Comparison of ENCODE assay signal across 24 cellular contexts in genomic region chr1:172938676-172939075, GRCh38.
DNase-seq lines count a peak whose midpoint lies in the region; ATAC-seq and TF ChIP-seq lines count a peak whose summit lies in the region.
"Had no signal": no experiment of that assay in that cellular context is flagged by ENCODE, and none has a peak within 500 bp of the region (broad histone marks: within the 10 kb centered on the region; RNA-seq: fewer than 3 reads in every experiment).

No MANE protein-coding gene starts in this region.

- no peak overlapping the region for H2BK15ac ChIP-seq in IMR-90 (ENCODE audit: low read depth, low read length)

- H3K9me1 ChIP-seq in IMR-90 (ENCODE audit: insufficient read depth, low read length) = peaks cover 15% of the 10 kb centered on the region

- peak overlapping the region; percentile 92 to 97; a peak in 2 of 4 replicates for H4K8ac ChIP-seq in IMR-90 (ENCODE audit: low read depth in 2 of 2, low read length in 2 of 2)

- H3K9ac ChIP-seq in IMR-90 (ENCODE audit: low read depth, low read length) = no peak overlapping the region
- H3K9ac ChIP-seq in mammary epithelial cell (ENCODE audit: insufficient read depth, low read length) = no peak overlapping the region

- H3K9me3 ChIP-seq in IMR-90 (ENCODE audit: control insufficient read depth, insufficient read depth, low read length) (no peaks in the 10 kb centered on the region), mammary epithelial cell (replicated peaks; ENCODE audit: insufficient read depth, low read length) (no peaks in the 10 kb centered on the region)
- H3K9me3 ChIP-seq: lower lobe of right lung, pancreas, Peyer's patch, right lobe of liver had no signal

- 0 out of 2 replicates have a peak overlapping the region, but pooled peaks have one; percentile 17 for H3K14ac ChIP-seq in IMR-90 (replicated peaks; ENCODE audit: low read depth, low read length)

- TF ChIP-seq POLR2A in IMR-90 (IDR thresholded peaks at IDR 0.05; ENCODE audit: low read depth, low read length) = no peak

- H3K79me1 ChIP-seq in IMR-90 (ENCODE audit: low read depth in 1 of 2, low read length in 2 of 2) = peaks cover 0 to 25% of the 10 kb centered on the region in 2 experiments; a peak in 2 of 4 replicates

- in situ Hi-C loops in IMR-90 (cut with MboI; ENCODE audit: low sequenced_read_pairs) = no loop called here
- in situ Hi-C loops in mammary epithelial cell (cut with MboI; ENCODE audit: low sequenced_read_pairs in 2 of 2) = no loop called here

- H4K5ac ChIP-seq in IMR-90 (ENCODE audit: low read depth, low read length) = no peak overlapping the region

- intact Hi-C loops in IMR-90 (cut with micrococcal nuclease) = no loop called here
- intact Hi-C loops in mammary epithelial cell (cut with micrococcal nuclease) = no loop called here

- H2BK20ac ChIP-seq in IMR-90 (ENCODE audit: low read depth, low read length) = peak overlapping the region; percentile 98; the same call in 1 of the 2 replicates

- DNase-seq in AG08395 (ENCODE audit: low spot score) (peak; percentile 41), IMR-90 (peak; percentile 75), mammary epithelial cell (peak; percentile 52), fibroblast of villous mesenchyme (ENCODE audit: low read depth) (peak; percentile 89), kidney glomerular epithelial cell (lab: John Stamatoyannopoulos, UW) (no peak), T-helper 9 cell (no peak)
- DNase-seq: activated CD4-positive, alpha-beta T cell treated with anti-CD3 and anti-CD28 coated beads, Interleukin-2, amount 50 U/mL, for 4 hours; activated CD8-positive, alpha-beta memory T cell treated with anti-CD3 and anti-CD28 coated beads, Interleukin-2, amount 50 U/mL, for 48 hours; activated effector memory CD4-positive, alpha-beta T cell treated with Interleukin-2 at 50 U/mL for 16 hours; activated naive CD8-positive, alpha-beta T cell treated with anti-CD3 and anti-CD28 coated beads, Interleukin-2, amount 50 U/mL, for 24 hours; caudate nucleus; GOT3; lower lobe of right lung; NCI-H1048; NCI-H2081 treated with DMSO at 0.1 percent for 48 hours; NCI-H446; pancreas; Peyer's patch; right lobe of liver; T-helper 2 cell had no signal

- H4K91ac ChIP-seq in IMR-90 (ENCODE audit: insufficient read depth, low read depth, low read length) = no peak overlapping the region

- POLR2A ChIA-PET in IMR-90 (lab: Charles Lee; ENCODE audit: unreplicated experiment) = no interaction called here

- peak overlapping the region; percentile 45 for H3K18ac ChIP-seq in IMR-90 (ENCODE audit: low read depth, low read length)

- H3K4me3 ChIP-seq in IMR-90 (ENCODE audit: insufficient read depth, low read depth, low read length) (no peak overlapping the region), mammary epithelial cell (replicated peaks in 1 of 3; ENCODE audit: insufficient read depth in 1 of 3, low read depth in 2 of 3, low read length in 3 of 3) (no peak overlapping the region), fibroblast of villous mesenchyme (ENCODE audit: low read depth, low read length) (no peak overlapping the region)
- H3K4me3 ChIP-seq: A549, lower lobe of right lung, pancreas, Peyer's patch, right lobe of liver had no signal

- TF ChIP-seq CTCF in IMR-90 (conservative IDR thresholded peaks at IDR 0.05; ENCODE audit: low read depth, low read length) = no peak
- no peak for TF ChIP-seq CTCF in mammary epithelial cell (conservative IDR thresholded peaks at IDR 0.05 in 1 of 2, IDR thresholded peaks at IDR 0.05 in 1 of 2; ENCODE audit: extremely low read depth in 1 of 2, insufficient read depth in 1 of 2, low read depth in 1 of 2, low read length in 2 of 2)
- TF ChIP-seq CTCF in fibroblast of villous mesenchyme (IDR thresholded peaks at IDR 0.05; ENCODE audit: insufficient read depth, low read depth, low read length) = no peak

- H3K4me1 ChIP-seq in IMR-90 (ENCODE audit: control insufficient read depth, insufficient read depth, low read length) (peaks cover 21% of the 10 kb centered on the region), mammary epithelial cell (ENCODE audit: insufficient read depth, low read length) (peaks cover 12% of the 10 kb centered on the region)
- H3K4me1 ChIP-seq: right lobe of liver had no signal

- 0 out of 2 replicates have a peak overlapping the region, but pooled peaks have one; percentile 40 for H3K56ac ChIP-seq in IMR-90 (ENCODE audit: extremely low read depth, insufficient read depth, low read length)

- no peak overlapping the region for H3K4me2 ChIP-seq in IMR-90 (ENCODE audit: low read depth, low read length)
- no peak overlapping the region for H3K4me2 ChIP-seq in mammary epithelial cell (ENCODE audit: insufficient read depth, low read depth, low read length)
- H3K4me2 ChIP-seq: A549 had no signal

- H3K27ac ChIP-seq in IMR-90 (ENCODE audit: insufficient read depth, low read length) (no peak overlapping the region), mammary epithelial cell (ENCODE audit: insufficient read depth, low read depth, low read length) (no peak overlapping the region)
- H3K27ac ChIP-seq: epithelial cell of prostate, lower lobe of right lung, pancreas, Peyer's patch, right lobe of liver had no signal

- no peaks in the 10 kb centered on the region for H3K79me2 ChIP-seq in mammary epithelial cell (ENCODE audit: insufficient read depth, low read length)

- H3K23ac ChIP-seq in IMR-90 (ENCODE audit: low read depth, low read length) = no peak overlapping the region; the same call in 1 of the 2 replicates

- peak overlapping the region; percentile 94 for H2BK5ac ChIP-seq in IMR-90 (ENCODE audit: low read depth, low read length, poor library complexity, severe bottlenecking)

- no peaks in the 10 kb centered on the region for H4K20me1 ChIP-seq in IMR-90 (ENCODE audit: insufficient read depth, low read length)
- H4K20me1 ChIP-seq in mammary epithelial cell (ENCODE audit: insufficient read depth, low read length) = no peaks in the 10 kb centered on the region

- H3K4ac ChIP-seq in IMR-90 (ENCODE audit: low read depth, low read length) = peak overlapping the region; percentile 35; the same call in 1 of the 2 replicates

- H2AK5ac ChIP-seq in IMR-90 (ENCODE audit: low read depth, low read length) = no peak overlapping the region

- BruUV-seq in IMR-90 (replicated peaks; lab: Mats Ljungman, UMichigan) (no TSS peak), mammary epithelial cell (replicated peaks; lab: Mats Ljungman, UMichigan) (no TSS peak)

- peak overlapping the region; percentile 69 for H2BK120ac ChIP-seq in IMR-90 (ENCODE audit: low read depth, low read length)

- no peaks in the 10 kb centered on the region for H3K36me3 ChIP-seq in IMR-90 (ENCODE audit: control insufficient read depth, insufficient read depth, low read length)
- H3K36me3 ChIP-seq in mammary epithelial cell (ENCODE audit: insufficient read depth, low read length) = no peaks in the 10 kb centered on the region
- H3K36me3 ChIP-seq: lower lobe of right lung, pancreas, Peyer's patch, right lobe of liver had no signal

- H2AFZ ChIP-seq in IMR-90 (replicated peaks; ENCODE audit: low read length, poor library complexity) = no peak overlapping the region
- no peak overlapping the region for H2AFZ ChIP-seq in mammary epithelial cell (ENCODE audit: low read depth, low read length)

- ATAC-seq in IMR-90 (ENCODE audit: low read depth) = 0 out of 2 replicates have a peak, but pooled peaks have one; percentile 3
- no peak for ATAC-seq in GM21528 (IDR thresholded peaks at IDR 0.05; ENCODE audit: low FRiP score, unreplicated experiment)
- no peak for ATAC-seq in GM19452 (IDR thresholded peaks at IDR 0.05; ENCODE audit: unreplicated experiment)
- ATAC-seq: A549; activated naive CD8-positive, alpha-beta T cell treated with anti-CD3 and anti-CD28 coated beads, Interleukin-2, amount 50 U/mL, for 24 hours; lower lobe of right lung; pancreas; right lobe of liver had no signal

- TF ChIP-seq RAD21 in IMR-90 (IDR thresholded peaks at IDR 0.05; ENCODE audit: low read length) = no peak

- H3K27me3 ChIP-seq in IMR-90 (ENCODE audit: control insufficient read depth, insufficient read depth, low read length) = no peaks in the 10 kb centered on the region
- no peaks in the 10 kb centered on the region for H3K27me3 ChIP-seq in mammary epithelial cell (ENCODE audit: insufficient read depth, low read length)
- H3K27me3 ChIP-seq: pancreas, Peyer's patch, right lobe of liver had no signal

- H2AK9ac ChIP-seq in IMR-90 (replicated peaks; ENCODE audit: low read depth, low read length, poor library complexity) = no peak overlapping the region

- CTCF ChIA-PET in IMR-90 (lab: Yijun Ruan, JAX) = no interaction called here
- CTCF ChIA-PET in mammary epithelial cell (lab: Charles Lee; ENCODE audit: low non-redundant PET) = no interaction called here

- dilution Hi-C loops in IMR-90 (cut with HindIII; ENCODE audit: low sequenced_read_pairs, unreplicated experiment) (no loop called here), mammary epithelial cell (cut with HindIII; ENCODE audit: low sequenced_read_pairs) (no loop called here)

TF ChIP-seq in IMR-90, 13 proteins besides CTCF, POLR2A, EP300 and RAD21:
- TF ChIP-seq CEBPB (IDR thresholded peaks at IDR 0.05; ENCODE audit: low read depth, low read length) = peak; percentile 94
- TF ChIP-seq USF2 (IDR thresholded peaks at IDR 0.05; ENCODE audit: low read depth, low read length) = no peak

Comparison
In these comparisons a context has a peak if more than half of its experiments do, and no peak if none do; other contexts are left out.
1. DNase-seq: peak in AG08395 (single experiment), IMR-90 (single experiment), mammary epithelial cell (single experiment) and fibroblast of villous mesenchyme (single experiment); none in kidney glomerular epithelial cell (single experiment) and T-helper 9 cell (single experiment).